6 cellular contexts compared by ENCODE assay signal in genomic region chr4:18556402-18556801, GRCh38.
"Had no signal": no experiment of that assay in that cellular context is flagged by ENCODE, and none has a peak within 500 bp of the region (broad histone marks: within the 10 kb centered on the region; RNA-seq: fewer than 3 reads in every experiment).

No MANE protein-coding gene starts in this region.

- ATAC-seq: K562 had no signal

- H3K27ac Mint-ChIP-seq: H9 had no signal

- H3K9ac ChIP-seq: GM23248 had no signal

- H3K27ac ChIP-seq: GM23248 had no signal

- DNase-seq: GM23248, H9, HCEC 1CT, IMR-90, KG1 had no signal

- H3K4me3 ChIP-seq: GM23248, K562 had no signal

- H3K4me3 Mint-ChIP-seq: H9 had no signal

- H2AFZ ChIP-seq: GM23248 had no signal
